In the genomic region with DNA sequence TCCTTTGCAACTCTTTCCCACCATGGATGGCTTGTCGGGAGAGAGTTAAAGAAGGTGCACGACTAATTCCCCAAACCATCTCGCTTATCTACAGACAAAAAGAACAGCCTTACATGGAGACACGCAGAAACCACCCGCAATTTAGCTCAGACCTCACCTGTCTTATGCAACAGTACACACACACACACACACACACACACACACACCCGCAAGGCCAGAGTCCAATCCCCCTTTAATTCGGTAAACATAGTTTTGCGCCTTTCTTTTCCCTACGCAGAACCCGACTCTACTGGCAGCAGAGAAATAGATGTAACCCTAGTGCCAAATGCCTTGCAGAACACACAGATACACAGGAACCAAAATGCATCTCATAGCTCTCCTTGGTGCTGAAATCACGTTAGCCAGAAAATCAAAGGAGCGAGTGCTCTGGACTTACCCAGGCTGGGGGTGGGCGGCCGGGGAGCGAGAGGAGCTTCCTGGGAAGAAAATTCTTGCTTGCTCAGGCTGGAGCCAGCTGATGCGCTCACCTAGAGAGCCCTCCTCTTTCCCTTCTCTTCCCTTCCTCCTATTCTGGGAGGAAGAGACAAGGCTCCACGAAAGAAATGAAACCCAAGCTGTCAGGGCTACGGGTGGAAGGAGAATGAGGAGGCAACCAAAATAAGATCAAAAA, we compare ENCODE assay signal across 8 cellular contexts. TPM values are rescaled to one million over a fixed set of nuclear protein-coding genes. Genes with fewer than 3 reads are reported as not detected.
A peak's percentile ranks its signal among the peaks of the same experiment; 100 is the strongest.
DNase-seq lines count a peak whose midpoint lies in the region; ATAC-seq and TF ChIP-seq lines count a peak whose summit lies in the region.

No MANE protein-coding gene starts in this region.

- no peaks in the 10 kb centered on the region for H3K27me3 ChIP-seq in endocrine pancreas (ENCODE audit: control insufficient read depth, insufficient read depth, low read length)
- no peaks in the 10 kb centered on the region for H3K27me3 ChIP-seq in naive thymus-derived CD4-positive, alpha-beta T cell (ENCODE audit: control insufficient read depth in 2 of 2, insufficient read depth in 2 of 2, low read length in 2 of 2)

- H3K9ac ChIP-seq in endocrine pancreas (ENCODE audit: control insufficient read depth, insufficient read depth, low read length), result peak overlapping the region; percentile 85

- intact Hi-C loops in naive thymus-derived CD4-positive, alpha-beta T cell (cut with micrococcal nuclease), result loop anchor here in 1 of 2 donors (2.0 kb wide), 1 partner anchor 262 kb away; no protein-coding TSS in a partner anchor

- CTCF ChIA-PET in naive thymus-derived CD4-positive, alpha-beta T cell (lab: Charles Lee), result no interaction called here

- POLR2A ChIA-PET in naive thymus-derived CD4-positive, alpha-beta T cell (lab: Charles Lee), result no interaction called here

- H3K4me3 ChIP-seq in endocrine pancreas (ENCODE audit: control insufficient read depth, insufficient read depth, low read length), result peak overlapping the region; percentile 88
- no peak overlapping the region for H3K4me3 ChIP-seq in naive thymus-derived CD4-positive, alpha-beta T cell (ENCODE audit: low read length)

- no peaks in the 10 kb centered on the region for H3K9me3 ChIP-seq in endocrine pancreas (ENCODE audit: control insufficient read depth, low read length)
- no peaks in the 10 kb centered on the region for H3K9me3 ChIP-seq in naive thymus-derived CD4-positive, alpha-beta T cell (ENCODE audit: control insufficient read depth in 2 of 3, low read length in 3 of 3)

- H3K27ac Mint-ChIP-seq in neural crest cell (ENCODE audit: unreplicated experiment), result no peak overlapping the region
- H3K27ac Mint-ChIP-seq in naive thymus-derived CD4-positive, alpha-beta T cell, result no peak overlapping the region

- H3K36me3 ChIP-seq in endocrine pancreas (ENCODE audit: control insufficient read depth, insufficient read depth, low read length), result no peaks in the 10 kb centered on the region
- no peaks in the 10 kb centered on the region for H3K36me3 ChIP-seq in naive thymus-derived CD4-positive, alpha-beta T cell (ENCODE audit: control insufficient read depth in 2 of 3, insufficient read depth in 3 of 3, low read length in 3 of 3)

- no peak overlapping the region for H3K27ac ChIP-seq in naive thymus-derived CD4-positive, alpha-beta T cell (ENCODE audit: low read depth, low read length)

- DNase-seq in GM20000 (ENCODE audit: low spot score), result peak; percentile 11
- peak; percentile 42 for DNase-seq in NCI-H345 (lab: John Stamatoyannopoulos, UW)
- DNase-seq in neural crest cell (ENCODE audit: low read depth, low spot score), result peak; percentile 6
- DNase-seq in DMS79 (lab: John Stamatoyannopoulos, UW), result no peak
- DNase-seq in effector CD4-positive, alpha-beta T cell, result no peak
- DNase-seq in naive thymus-derived CD4-positive, alpha-beta T cell, result no peak

- H3K4me1 Mint-ChIP-seq in neural crest cell, result peaks cover 8% of the 10 kb centered on the region
- peaks cover 0 to 2% (median 0%) of the 10 kb centered on the region in 7 donors for H3K4me1 Mint-ChIP-seq in naive thymus-derived CD4-positive, alpha-beta T cell

- no peaks in the 10 kb centered on the region for H3K4me1 ChIP-seq in endocrine pancreas (ENCODE audit: control insufficient read depth, insufficient read depth, low read length)
- no peaks in the 10 kb centered on the region for H3K4me1 ChIP-seq in naive thymus-derived CD4-positive, alpha-beta T cell (ENCODE audit: control insufficient read depth in 2 of 2, insufficient read depth in 2 of 2, low read length in 2 of 2)

- ATAC-seq in GM19035 (IDR thresholded peaks at IDR 0.05; ENCODE audit: unreplicated experiment), result no peak
- no peak for ATAC-seq in naive thymus-derived CD4-positive, alpha-beta T cell

- no peak overlapping the region for H3K4me3 Mint-ChIP-seq in neural crest cell
- H3K4me3 Mint-ChIP-seq in naive thymus-derived CD4-positive, alpha-beta T cell, result no peak overlapping the region

- H3K9me3 Mint-ChIP-seq in neural crest cell, result no peaks in the 10 kb centered on the region
- peaks cover 0 to 6% (median 4%) of the 10 kb centered on the region in 11 donors for H3K9me3 Mint-ChIP-seq in naive thymus-derived CD4-positive, alpha-beta T cell

- peaks cover 66% of the 10 kb centered on the region for H3K27me3 Mint-ChIP-seq in neural crest cell (ENCODE audit: low read depth)
- peaks cover 23 to 53% (median 42%) of the 10 kb centered on the region in 5 donors for H3K27me3 Mint-ChIP-seq in naive thymus-derived CD4-positive, alpha-beta T cell

- H3K36me3 Mint-ChIP-seq in neural crest cell (ENCODE audit: low read depth), result no peaks in the 10 kb centered on the region
- no peaks in the 10 kb centered on the region for H3K36me3 Mint-ChIP-seq in naive thymus-derived CD4-positive, alpha-beta T cell

- no peak for TF ChIP-seq CTCF in GM20000 (IDR thresholded peaks at IDR 0.05; ENCODE audit: extremely low read depth, missing control alignments)
- TF ChIP-seq CTCF in neural crest cell (conservative IDR thresholded peaks at IDR 0.05), result no peak

RNA-seq across cellular contexts. Expression of gene TNR, which starts 0.5 kb away (rescaled TPM):
- 0.02 and 0.05 TPM in 2 replicates for total RNA-seq in neural crest cell
- under 1 TPM in 3 of 5 experiments, not detected in 2; 0.03 to 0.24 (median 0.10) TPM for total RNA-seq in naive thymus-derived CD4-positive, alpha-beta T cell
- polyA plus RNA-seq in naive thymus-derived CD4-positive, alpha-beta T cell, result not detected

Comparison
In these comparisons a context has a peak if more than half of its experiments do, and no peak if none do; other contexts are left out.
1. DNase-seq: peak in GM20000 (single experiment), NCI-H345 (single experiment) and neural crest cell (single experiment); none in DMS79 (single experiment), effector CD4-positive, alpha-beta T cell (single experiment) and naive thymus-derived CD4-positive, alpha-beta T cell (0 of 9).